ENCODE assay signal across 22 cellular contexts in the genomic region with DNA sequence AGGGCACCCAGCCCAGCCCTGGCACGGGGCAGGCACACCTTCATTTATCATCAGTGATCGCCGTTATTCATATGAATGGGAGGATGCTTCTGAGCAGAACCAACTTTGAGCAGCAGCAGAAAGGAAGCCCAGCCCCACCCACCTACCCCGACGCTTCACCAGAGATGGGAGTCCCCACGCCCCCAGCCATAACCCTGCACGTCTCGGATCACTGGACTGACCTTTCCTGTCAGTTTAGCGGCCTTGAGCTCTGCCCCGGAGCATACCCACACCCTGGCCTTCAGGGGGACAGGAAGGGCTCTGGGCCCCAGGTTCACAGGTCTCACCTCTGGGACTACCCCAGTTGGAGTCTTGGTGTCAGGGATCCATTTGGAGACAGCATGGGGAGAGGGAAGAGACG. TPM values are rescaled to one million over a fixed set of nuclear protein-coding genes. Genes with fewer than 3 reads are reported as not detected.
A peak's percentile ranks its signal among the peaks of the same experiment; 100 is the strongest.
DNase-seq lines count a peak whose midpoint lies in the region; ATAC-seq and TF ChIP-seq lines count a peak whose summit lies in the region.
"Had no signal": no experiment of that assay in that cellular context is flagged by ENCODE, and none has a peak within 500 bp of the region (broad histone marks: within the 10 kb centered on the region; RNA-seq: fewer than 3 reads in every experiment).

No MANE protein-coding gene starts in this region.

- H3K9me3 ChIP-seq in WERI-Rb-1 (ENCODE audit: severe bottlenecking), result no peaks in the 10 kb centered on the region
- H3K9me3 ChIP-seq: BLaER1 treated with 17β-estradiol and CSF1 and Interleukin-3, amounts not matched to agents 10 nM and 100 nM had no signal

- no peaks in the 10 kb centered on the region for H3K27me3 ChIP-seq in WERI-Rb-1 (ENCODE audit: insufficient read depth, low read depth, severe bottlenecking)
- H3K27me3 ChIP-seq: BLaER1 treated with 17β-estradiol and CSF1 and Interleukin-3, amounts not matched to agents 10 nM and 100 nM had no signal

- POLR2A ChIA-PET in activated CD8-positive, alpha-beta T cell treated with anti-CD3 and anti-CD28 coated beads, Interleukin-2, amount 10 ng/mL, durations not matched to agents 7 days and 5 days (lab: Charles Lee), result no interaction called here
- POLR2A ChIA-PET in activated CD8-positive, alpha-beta T cell treated with anti-CD3 and anti-CD28 coated beads for 36 hours (lab: Charles Lee), result no interaction called here

- TF ChIP-seq CTCF in activated CD8-positive, alpha-beta T cell treated with anti-CD3 and anti-CD28 coated beads for 36 hours (IDR thresholded peaks at IDR 0.05), result no peak
- no peak for TF ChIP-seq CTCF in WERI-Rb-1 (IDR thresholded peaks at IDR 0.05; ENCODE audit: low read depth, low read length)
- TF ChIP-seq CTCF in neural crest cell (conservative IDR thresholded peaks at IDR 0.05), result no peak

- H3K27ac Mint-ChIP-seq in activated CD8-positive, alpha-beta T cell treated with anti-CD3 and anti-CD28 coated beads, Interleukin-2, amount 10 ng/mL, durations not matched to agents 7 days and 5 days, result peak overlapping the region; percentile 25
- H3K27ac Mint-ChIP-seq in activated CD8-positive, alpha-beta T cell treated with anti-CD3 and anti-CD28 coated beads for 36 hours, result no peak overlapping the region
- peak overlapping the region; percentile 35 for H3K27ac Mint-ChIP-seq in neural crest cell (ENCODE audit: unreplicated experiment)
- peak overlapping the region; percentile 69 for H3K27ac Mint-ChIP-seq in stimulated activated naive B cell treated with anti-CD40 and anti-IgM and Interleukin-4, amounts not matched to agents 10 μg/mL and 1 μg/mL and 100 μg/mL, for 72 hours
- H3K27ac Mint-ChIP-seq: B cell; CD4-positive, alpha-beta T cell had no signal

- H3K4me3 Mint-ChIP-seq in activated CD8-positive, alpha-beta T cell treated with anti-CD3 and anti-CD28 coated beads, Interleukin-2, amount 10 ng/mL, durations not matched to agents 7 days and 5 days, result no peak overlapping the region
- no peak overlapping the region for H3K4me3 Mint-ChIP-seq in activated CD8-positive, alpha-beta T cell treated with anti-CD3 and anti-CD28 coated beads for 36 hours
- no peak overlapping the region for H3K4me3 Mint-ChIP-seq in neural crest cell
- no peak overlapping the region for H3K4me3 Mint-ChIP-seq in stimulated activated naive B cell treated with anti-CD40 and anti-IgM and Interleukin-4, amounts not matched to agents 10 μg/mL and 1 μg/mL and 100 μg/mL, for 72 hours
- H3K4me3 Mint-ChIP-seq: B cell; CD14-positive monocyte; CD4-positive, alpha-beta T cell; CD8-positive, alpha-beta memory T cell had no signal

- H3K27me3 Mint-ChIP-seq in activated CD8-positive, alpha-beta T cell treated with anti-CD3 and anti-CD28 coated beads, Interleukin-2, amount 10 ng/mL, durations not matched to agents 7 days and 5 days (ENCODE audit: low read depth), result no peaks in the 10 kb centered on the region
- H3K27me3 Mint-ChIP-seq in activated CD8-positive, alpha-beta T cell treated with anti-CD3 and anti-CD28 coated beads for 36 hours, result no peaks in the 10 kb centered on the region
- no peaks in the 10 kb centered on the region for H3K27me3 Mint-ChIP-seq in neural crest cell (ENCODE audit: low read depth)
- H3K27me3 Mint-ChIP-seq in stimulated activated naive B cell treated with anti-CD40 and anti-IgM and Interleukin-4, amounts not matched to agents 10 μg/mL and 1 μg/mL and 100 μg/mL, for 72 hours, result no peaks in the 10 kb centered on the region
- H3K27me3 Mint-ChIP-seq: B cell; CD4-positive, alpha-beta T cell; CD8-positive, alpha-beta memory T cell had no signal

- H3K27ac ChIP-seq in WERI-Rb-1, result peak overlapping the region; percentile 77
- H3K27ac ChIP-seq: 22Rv1; BLaER1 treated with 17β-estradiol and CSF1 and Interleukin-3, amounts not matched to agents 10 nM and 100 nM; GM23248 had no signal

- CTCF ChIA-PET in activated CD8-positive, alpha-beta T cell treated with anti-CD3 and anti-CD28 coated beads, Interleukin-2, amount 10 ng/mL, durations not matched to agents 7 days and 5 days (lab: Charles Lee), result no interaction called here
- CTCF ChIA-PET in activated CD8-positive, alpha-beta T cell treated with anti-CD3 and anti-CD28 coated beads for 36 hours (lab: Charles Lee), result no interaction called here

- peaks cover 38% of the 10 kb centered on the region for H3K4me1 Mint-ChIP-seq in activated CD8-positive, alpha-beta T cell treated with anti-CD3 and anti-CD28 coated beads, Interleukin-2, amount 10 ng/mL, durations not matched to agents 7 days and 5 days (ENCODE audit: low read depth)
- H3K4me1 Mint-ChIP-seq in activated CD8-positive, alpha-beta T cell treated with anti-CD3 and anti-CD28 coated beads for 36 hours (ENCODE audit: low read depth), result peaks cover 15% of the 10 kb centered on the region
- H3K4me1 Mint-ChIP-seq in neural crest cell, result peaks cover 34% of the 10 kb centered on the region
- peaks cover 49 to 66% of the 10 kb centered on the region in 2 donors for H3K4me1 Mint-ChIP-seq in stimulated activated naive B cell treated with anti-CD40 and anti-IgM and Interleukin-4, amounts not matched to agents 10 μg/mL and 1 μg/mL and 100 μg/mL, for 72 hours
- H3K4me1 Mint-ChIP-seq: CD14-positive monocyte had no signal

- peaks cover 31% of the 10 kb centered on the region for H3K36me3 Mint-ChIP-seq in activated CD8-positive, alpha-beta T cell treated with anti-CD3 and anti-CD28 coated beads, Interleukin-2, amount 10 ng/mL, durations not matched to agents 7 days and 5 days (ENCODE audit: low read depth)
- H3K36me3 Mint-ChIP-seq in activated CD8-positive, alpha-beta T cell treated with anti-CD3 and anti-CD28 coated beads for 36 hours (ENCODE audit: low read depth), result peaks cover 15% of the 10 kb centered on the region
- no peaks in the 10 kb centered on the region for H3K36me3 Mint-ChIP-seq in neural crest cell (ENCODE audit: low read depth)
- H3K36me3 Mint-ChIP-seq in stimulated activated naive B cell treated with anti-CD40 and anti-IgM and Interleukin-4, amounts not matched to agents 10 μg/mL and 1 μg/mL and 100 μg/mL, for 72 hours, result peaks cover 56 to 76% of the 10 kb centered on the region in 2 donors

- no peak for ATAC-seq in activated CD8-positive, alpha-beta T cell treated with anti-CD3 and anti-CD28 coated beads, Interleukin-2, amount 10 ng/mL, durations not matched to agents 7 days and 5 days
- ATAC-seq in activated CD8-positive, alpha-beta T cell treated with anti-CD3 and anti-CD28 coated beads for 36 hours, result no peak
- ATAC-seq in stimulated activated naive B cell treated with anti-CD40 and anti-IgM and Interleukin-4, amounts not matched to agents 10 μg/mL and 1 μg/mL and 100 μg/mL, for 72 hours (replicated peaks), result peak; percentile 71 to 78
- ATAC-seq: GM12878 had no signal

- no peak for DNase-seq in activated CD8-positive, alpha-beta T cell treated with anti-CD3 and anti-CD28 coated beads, Interleukin-2, amount 10 ng/mL, durations not matched to agents 7 days and 5 days
- DNase-seq in activated CD8-positive, alpha-beta T cell treated with anti-CD3 and anti-CD28 coated beads for 36 hours, result no peak
- DNase-seq in WERI-Rb-1, result no peak
- DNase-seq in neural crest cell (ENCODE audit: low read depth, low spot score), result no peak
- no peak for DNase-seq in stimulated activated naive B cell treated with anti-CD40 and anti-IgM and Interleukin-4, amounts not matched to agents 10 μg/mL and 1 μg/mL and 100 μg/mL, for 72 hours
- DNase-seq in NCI-H510A treated with DMSO at 0.1 percent for 48 hours (lab: John Stamatoyannopoulos, UW), result no peak
- DNase-seq in activated CD8-positive, alpha-beta memory T cell treated with anti-CD3 and anti-CD28 coated beads, Interleukin-2, amount 50 U/mL, for 48 hours, result no peak
- no peak for DNase-seq in mesenteric fat pad (ENCODE audit: low spot score)
- DNase-seq: CD4-positive, alpha-beta T cell; CD8-positive, alpha-beta memory T cell; DMS 273 treated with DMSO at 0.1 percent for 48 hours; DMS79; EL; GDM1; GM23248; H7; HCEC 1CT had no signal

- H3K9me3 Mint-ChIP-seq in activated CD8-positive, alpha-beta T cell treated with anti-CD3 and anti-CD28 coated beads, Interleukin-2, amount 10 ng/mL, durations not matched to agents 7 days and 5 days (ENCODE audit: insufficient read depth), result no peaks in the 10 kb centered on the region
- no peaks in the 10 kb centered on the region for H3K9me3 Mint-ChIP-seq in activated CD8-positive, alpha-beta T cell treated with anti-CD3 and anti-CD28 coated beads for 36 hours
- H3K9me3 Mint-ChIP-seq in neural crest cell, result no peaks in the 10 kb centered on the region
- H3K9me3 Mint-ChIP-seq in stimulated activated naive B cell treated with anti-CD40 and anti-IgM and Interleukin-4, amounts not matched to agents 10 μg/mL and 1 μg/mL and 100 μg/mL, for 72 hours, result no peaks in the 10 kb centered on the region
- H3K9me3 Mint-ChIP-seq: CD14-positive monocyte; CD4-positive, alpha-beta T cell; CD8-positive, alpha-beta memory T cell had no signal

- intact Hi-C loops in activated CD8-positive, alpha-beta T cell treated with anti-CD3 and anti-CD28 coated beads for 36 hours (cut with micrococcal nuclease), result no loop called here

- no peak overlapping the region for H3K4me3 ChIP-seq in WERI-Rb-1 (ENCODE audit: low read depth, low read length)
- H3K4me3 ChIP-seq: BLaER1 treated with 17β-estradiol and CSF1 and Interleukin-3, amounts not matched to agents 10 nM and 100 nM; GM12878; GM23248 had no signal

- peaks cover 68% of the 10 kb centered on the region for H3K36me3 ChIP-seq in WERI-Rb-1

RNA-seq across cellular contexts. Expression of a gene that starts 18.1 kb away (rescaled TPM):
- 10 to 100 TPM; 62.7 to 71.8 TPM for total RNA-seq in activated CD8-positive, alpha-beta T cell treated with anti-CD3 and anti-CD28 coated beads, Interleukin-2, amount 10 ng/mL, durations not matched to agents 7 days and 5 days
- total RNA-seq in activated CD8-positive, alpha-beta T cell treated with anti-CD3 and anti-CD28 coated beads for 36 hours, result 10 to 100 TPM; 39.9 to 41.6 TPM
- total RNA-seq in neural crest cell, result 49.7 and 59.5 TPM in 2 replicates
- total RNA-seq in mesenteric fat pad, result 9.9 TPM

Comparison
In these comparisons a context has a peak if more than half of its experiments do, and no peak if none do; other contexts are left out.
1. ATAC-seq: peak in stimulated activated naive B cell treated with anti-CD40 and anti-IgM and Interleukin-4, amounts not matched to agents 10 μg/mL and 1 μg/mL and 100 μg/mL, for 72 hours (2 of 2); none in activated CD8-positive, alpha-beta T cell treated with anti-CD3 and anti-CD28 coated beads, Interleukin-2, amount 10 ng/mL, durations not matched to agents 7 days and 5 days (single experiment) and activated CD8-positive, alpha-beta T cell treated with anti-CD3 and anti-CD28 coated beads for 36 hours (single experiment).